ENCODE assay signal across 3 cellular contexts in the genomic region with DNA sequence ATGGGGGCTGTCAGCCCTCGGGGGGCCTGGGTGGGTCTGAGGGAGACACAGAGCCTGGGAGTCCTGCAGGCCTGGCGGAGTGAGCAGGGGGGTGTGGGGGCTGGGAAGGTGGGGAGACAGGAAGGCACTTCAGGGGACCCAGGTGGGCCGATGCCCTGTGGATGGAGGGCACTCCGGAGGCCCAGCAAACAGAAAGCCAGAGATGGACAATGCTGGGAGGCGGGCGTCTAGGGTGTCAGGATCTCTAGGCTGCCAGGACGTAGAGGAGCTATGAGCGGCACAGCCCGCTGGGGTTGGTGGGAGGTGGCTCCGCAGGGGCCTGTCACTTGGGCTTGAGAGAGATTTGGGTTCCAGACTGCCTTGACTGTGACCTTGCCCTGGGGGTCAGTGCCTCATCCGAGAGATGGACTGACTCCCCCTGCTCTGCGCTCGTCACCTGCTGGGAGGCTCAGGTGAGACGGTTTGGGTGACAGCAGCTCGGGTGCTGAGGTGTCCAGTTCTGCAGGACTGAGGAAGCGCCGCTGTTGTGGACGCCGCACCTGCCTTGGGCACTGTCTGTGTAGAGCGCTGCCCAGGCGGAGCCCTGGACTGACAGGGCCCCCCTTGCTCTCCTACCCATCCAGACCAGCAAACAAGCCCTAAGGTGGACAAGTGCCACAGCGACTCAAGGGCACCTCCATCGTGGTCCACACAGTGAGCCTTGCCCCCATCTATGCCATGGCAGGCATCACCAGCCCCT.
TF ChIP-seq lines count a peak whose summit lies in the region.

No MANE protein-coding gene starts in this region.

TF ChIP-seq in SK-N-SH, 30 proteins besides CTCF, POLR2A, EP300 and RAD21 (continued from another document):
- no peak for TF ChIP-seq CHD2 (IDR thresholded peaks at IDR 0.05; ENCODE audit: low read length, partially characterized antibody)
- no peak for TF ChIP-seq FOSL2 (IDR thresholded peaks at IDR 0.05; ENCODE audit: borderline replicate concordance, low read depth)
- no peak for TF ChIP-seq NRF1 (IDR thresholded peaks at IDR 0.05; ENCODE audit: low read depth, low read length)
- TF ChIP-seq, protein P1, sequence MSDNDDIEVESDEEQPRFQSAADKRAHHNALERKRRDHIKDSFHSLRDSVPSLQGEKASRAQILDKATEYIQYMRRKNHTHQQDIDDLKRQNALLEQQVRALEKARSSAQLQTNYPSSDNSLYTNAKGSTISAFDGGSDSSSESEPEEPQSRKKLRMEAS (IDR thresholded peaks at IDR 0.05; ENCODE audit: low read depth) = no peak
- TF ChIP-seq RXRA (IDR thresholded peaks at IDR 0.05; ENCODE audit: borderline replicate concordance, low read depth) = no peak
- TF ChIP-seq, protein P2, sequence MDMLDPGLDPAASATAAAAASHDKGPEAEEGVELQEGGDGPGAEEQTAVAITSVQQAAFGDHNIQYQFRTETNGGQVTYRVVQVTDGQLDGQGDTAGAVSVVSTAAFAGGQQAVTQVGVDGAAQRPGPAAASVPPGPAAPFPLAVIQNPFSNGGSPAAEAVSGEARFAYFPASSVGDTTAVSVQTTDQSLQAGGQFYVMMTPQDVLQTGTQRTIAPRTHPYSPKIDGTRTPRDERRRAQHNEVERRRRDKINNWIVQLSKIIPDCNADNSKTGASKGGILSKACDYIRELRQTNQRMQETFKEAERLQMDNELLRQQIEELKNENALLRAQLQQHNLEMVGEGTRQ (IDR thresholded peaks at IDR 0.05; ENCODE audit: borderline replicate concordance, low read depth, low read length) = no peak
- no peak for TF ChIP-seq ELF1 (IDR thresholded peaks at IDR 0.05)
- TF ChIP-seq TAF1 (IDR thresholded peaks at IDR 0.05; ENCODE audit: borderline replicate concordance, low read depth, low read length) = no peak
- TF ChIP-seq, protein P3, sequence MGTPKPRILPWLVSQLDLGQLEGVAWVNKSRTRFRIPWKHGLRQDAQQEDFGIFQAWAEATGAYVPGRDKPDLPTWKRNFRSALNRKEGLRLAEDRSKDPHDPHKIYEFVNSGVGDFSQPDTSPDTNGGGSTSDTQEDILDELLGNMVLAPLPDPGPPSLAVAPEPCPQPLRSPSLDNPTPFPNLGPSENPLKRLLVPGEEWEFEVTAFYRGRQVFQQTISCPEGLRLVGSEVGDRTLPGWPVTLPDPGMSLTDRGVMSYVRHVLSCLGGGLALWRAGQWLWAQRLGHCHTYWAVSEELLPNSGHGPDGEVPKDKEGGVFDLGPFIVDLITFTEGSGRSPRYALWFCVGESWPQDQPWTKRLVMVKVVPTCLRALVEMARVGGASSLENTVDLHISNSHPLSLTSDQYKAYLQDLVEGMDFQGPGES (IDR thresholded peaks at IDR 0.05; ENCODE audit: low read depth, low read length) = no peak
TF ChIP-seq in SK-N-SH: peak in this region for 0.

TF ChIP-seq in SK-N-SH treated with all-trans-retinoic acid at 6 μM for 48 hours, 23 proteins besides CTCF, POLR2A, EP300 and RAD21 (continued from another document):
- TF ChIP-seq, protein P4, sequence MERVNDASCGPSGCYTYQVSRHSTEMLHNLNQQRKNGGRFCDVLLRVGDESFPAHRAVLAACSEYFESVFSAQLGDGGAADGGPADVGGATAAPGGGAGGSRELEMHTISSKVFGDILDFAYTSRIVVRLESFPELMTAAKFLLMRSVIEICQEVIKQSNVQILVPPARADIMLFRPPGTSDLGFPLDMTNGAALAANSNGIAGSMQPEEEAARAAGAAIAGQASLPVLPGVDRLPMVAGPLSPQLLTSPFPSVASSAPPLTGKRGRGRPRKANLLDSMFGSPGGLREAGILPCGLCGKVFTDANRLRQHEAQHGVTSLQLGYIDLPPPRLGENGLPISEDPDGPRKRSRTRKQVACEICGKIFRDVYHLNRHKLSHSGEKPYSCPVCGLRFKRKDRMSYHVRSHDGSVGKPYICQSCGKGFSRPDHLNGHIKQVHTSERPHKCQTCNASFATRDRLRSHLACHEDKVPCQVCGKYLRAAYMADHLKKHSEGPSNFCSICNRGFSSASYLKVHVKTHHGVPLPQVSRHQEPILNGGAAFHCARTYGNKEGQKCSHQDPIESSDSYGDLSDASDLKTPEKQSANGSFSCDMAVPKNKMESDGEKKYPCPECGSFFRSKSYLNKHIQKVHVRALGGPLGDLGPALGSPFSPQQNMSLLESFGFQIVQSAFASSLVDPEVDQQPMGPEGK (CRISPR knock-in tag; IDR thresholded peaks at IDR 0.05; ENCODE audit: borderline replicate concordance) = no peak
- TF ChIP-seq TOX (CRISPR knock-in tag; IDR thresholded peaks at IDR 0.05; ENCODE audit: borderline replicate concordance) = no peak
- no peak for TF ChIP-seq ISL1 (CRISPR knock-in tag; IDR thresholded peaks at IDR 0.05)
- TF ChIP-seq, protein P5, sequence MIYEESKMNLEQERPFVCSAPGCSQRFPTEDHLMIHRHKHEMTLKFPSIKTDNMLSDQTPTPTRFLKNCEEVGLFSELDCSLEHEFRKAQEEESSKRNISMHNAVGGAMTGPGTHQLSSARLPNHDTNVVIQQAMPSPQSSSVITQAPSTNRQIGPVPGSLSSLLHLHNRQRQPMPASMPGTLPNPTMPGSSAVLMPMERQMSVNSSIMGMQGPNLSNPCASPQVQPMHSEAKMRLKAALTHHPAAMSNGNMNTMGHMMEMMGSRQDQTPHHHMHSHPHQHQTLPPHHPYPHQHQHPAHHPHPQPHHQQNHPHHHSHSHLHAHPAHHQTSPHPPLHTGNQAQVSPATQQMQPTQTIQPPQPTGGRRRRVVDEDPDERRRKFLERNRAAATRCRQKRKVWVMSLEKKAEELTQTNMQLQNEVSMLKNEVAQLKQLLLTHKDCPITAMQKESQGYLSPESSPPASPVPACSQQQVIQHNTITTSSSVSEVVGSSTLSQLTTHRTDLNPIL (CRISPR knock-in tag; IDR thresholded peaks at IDR 0.05; ENCODE audit: low read depth) = no peak
- no peak for TF ChIP-seq SNAI2 (CRISPR knock-in tag; IDR thresholded peaks at IDR 0.05)
- TF ChIP-seq GLIS3 (CRISPR knock-in tag; IDR thresholded peaks at IDR 0.05) = no peak
- no peak for TF ChIP-seq ARNTL (CRISPR knock-in tag; IDR thresholded peaks at IDR 0.05; ENCODE audit: borderline replicate concordance, low read depth)
- no peak for TF ChIP-seq ZNF70 (CRISPR knock-in tag; IDR thresholded peaks at IDR 0.05)

TF ChIP-seq in WTC11, 78 proteins besides CTCF, POLR2A, EP300 and RAD21 (continued from another document):
- TF ChIP-seq, protein P6, sequence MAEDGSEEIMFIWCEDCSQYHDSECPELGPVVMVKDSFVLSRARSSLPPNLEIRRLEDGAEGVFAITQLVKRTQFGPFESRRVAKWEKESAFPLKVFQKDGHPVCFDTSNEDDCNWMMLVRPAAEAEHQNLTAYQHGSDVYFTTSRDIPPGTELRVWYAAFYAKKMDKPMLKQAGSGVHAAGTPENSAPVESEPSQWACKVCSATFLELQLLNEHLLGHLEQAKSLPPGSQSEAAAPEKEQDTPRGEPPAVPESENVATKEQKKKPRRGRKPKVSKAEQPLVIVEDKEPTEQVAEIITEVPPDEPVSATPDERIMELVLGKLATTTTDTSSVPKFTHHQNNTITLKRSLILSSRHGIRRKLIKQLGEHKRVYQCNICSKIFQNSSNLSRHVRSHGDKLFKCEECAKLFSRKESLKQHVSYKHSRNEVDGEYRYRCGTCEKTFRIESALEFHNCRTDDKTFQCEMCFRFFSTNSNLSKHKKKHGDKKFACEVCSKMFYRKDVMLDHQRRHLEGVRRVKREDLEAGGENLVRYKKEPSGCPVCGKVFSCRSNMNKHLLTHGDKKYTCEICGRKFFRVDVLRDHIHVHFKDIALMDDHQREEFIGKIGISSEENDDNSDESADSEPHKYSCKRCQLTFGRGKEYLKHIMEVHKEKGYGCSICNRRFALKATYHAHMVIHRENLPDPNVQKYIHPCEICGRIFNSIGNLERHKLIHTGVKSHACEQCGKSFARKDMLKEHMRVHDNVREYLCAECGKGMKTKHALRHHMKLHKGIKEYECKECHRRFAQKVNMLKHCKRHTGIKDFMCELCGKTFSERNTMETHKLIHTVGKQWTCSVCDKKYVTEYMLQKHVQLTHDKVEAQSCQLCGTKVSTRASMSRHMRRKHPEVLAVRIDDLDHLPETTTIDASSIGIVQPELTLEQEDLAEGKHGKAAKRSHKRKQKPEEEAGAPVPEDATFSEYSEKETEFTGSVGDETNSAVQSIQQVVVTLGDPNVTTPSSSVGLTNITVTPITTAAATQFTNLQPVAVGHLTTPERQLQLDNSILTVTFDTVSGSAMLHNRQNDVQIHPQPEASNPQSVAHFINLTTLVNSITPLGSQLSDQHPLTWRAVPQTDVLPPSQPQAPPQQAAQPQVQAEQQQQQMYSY (CRISPR knock-in tag; IDR thresholded peaks at IDR 0.05) = no peak
- TF ChIP-seq, protein P7, sequence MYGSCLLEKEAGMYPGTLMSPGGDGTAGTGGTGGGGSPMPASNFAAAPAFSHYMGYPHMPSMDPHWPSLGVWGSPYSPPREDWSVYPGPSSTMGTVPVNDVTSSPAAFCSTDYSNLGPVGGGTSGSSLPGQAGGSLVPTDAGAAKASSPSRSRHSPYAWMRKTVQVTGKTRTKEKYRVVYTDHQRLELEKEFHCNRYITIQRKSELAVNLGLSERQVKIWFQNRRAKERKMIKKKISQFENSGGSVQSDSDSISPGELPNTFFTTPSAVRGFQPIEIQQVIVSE (CRISPR knock-in tag; IDR thresholded peaks at IDR 0.05; ENCODE audit: borderline replicate concordance) = no peak
- TF ChIP-seq, protein P8, sequence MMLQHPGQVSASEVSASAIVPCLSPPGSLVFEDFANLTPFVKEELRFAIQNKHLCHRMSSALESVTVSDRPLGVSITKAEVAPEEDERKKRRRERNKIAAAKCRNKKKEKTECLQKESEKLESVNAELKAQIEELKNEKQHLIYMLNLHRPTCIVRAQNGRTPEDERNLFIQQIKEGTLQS (CRISPR knock-in tag; conservative IDR thresholded peaks at IDR 0.05) = no peak
- TF ChIP-seq, protein P1 (CRISPR knock-in tag; IDR thresholded peaks at IDR 0.05) = no peak
- no peak for TF ChIP-seq ZNF138 (CRISPR knock-in tag; conservative IDR thresholded peaks at IDR 0.05)
TF ChIP-seq in WTC11: peak in this region for 0.
